In the genomic region with DNA sequence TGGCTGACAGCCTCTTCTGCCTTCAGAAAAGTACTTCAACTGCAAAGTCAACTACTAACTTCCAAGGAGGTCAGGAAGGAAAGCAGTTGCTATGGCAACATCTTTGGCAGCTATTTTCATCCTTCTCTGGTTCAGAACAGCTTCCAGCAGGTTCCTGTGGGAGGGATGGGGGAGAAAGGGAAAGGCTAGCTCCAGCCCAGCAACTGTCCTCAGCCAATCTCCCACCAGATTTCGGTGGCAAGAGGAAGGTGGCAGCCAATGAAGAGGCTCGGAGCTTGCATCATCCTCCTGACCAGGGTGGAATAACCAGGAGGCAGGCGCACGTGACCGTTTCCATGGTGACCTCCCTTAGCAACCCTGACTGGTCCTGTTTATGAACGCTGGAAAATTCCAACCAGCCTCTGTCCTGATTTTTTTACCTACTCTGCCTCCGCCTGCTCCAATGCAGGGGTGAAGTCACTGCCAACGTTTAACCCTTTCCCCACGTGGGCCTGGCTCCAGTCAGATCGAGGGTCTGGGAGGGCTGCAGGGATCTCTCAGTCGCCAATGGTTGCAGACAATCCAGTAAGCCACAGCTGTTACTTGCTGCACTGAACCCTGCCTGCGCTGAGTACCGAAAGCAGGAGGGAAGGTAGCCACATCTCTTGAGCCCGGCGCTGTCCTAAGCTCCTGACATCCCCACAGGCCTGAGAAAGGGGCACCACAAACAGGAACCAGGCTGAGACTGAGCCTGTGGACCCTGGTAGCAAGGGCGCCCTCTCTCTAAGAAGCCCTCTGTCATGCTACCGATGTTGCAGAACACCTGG, we compare ENCODE assay signal across 8 cellular contexts. TPM values are rescaled to one million over a fixed set of nuclear protein-coding genes. Genes with fewer than 3 reads are reported as not detected.
DNase-seq lines count a peak whose midpoint lies in the region; ATAC-seq and TF ChIP-seq lines count a peak whose summit lies in the region.

No MANE protein-coding gene starts in this region.

- peak overlapping the region; percentile 94 for H3K27ac ChIP-seq in HUES6 (ENCODE audit: low read depth, low read length)
- H3K27ac ChIP-seq in right cardiac atrium (ENCODE audit: low read length), result peak overlapping the region; percentile 99
- H3K27ac ChIP-seq in parathyroid adenoma, result peak overlapping the region; percentile 100

- H3K9ac ChIP-seq in HUES6 (ENCODE audit: low read length) (peak overlapping the region; percentile 93), parathyroid adenoma (peak overlapping the region; percentile 29)

- TF ChIP-seq CTCF in GM10266 (IDR thresholded peaks at IDR 0.05; ENCODE audit: control insufficient read depth, insufficient read depth, low read depth, missing control alignments) (no peak), parathyroid adenoma (IDR thresholded peaks at IDR 0.05) (no peak)

- intact Hi-C loops in right cardiac atrium (cut with DNase I), result no loop called here

- peak overlapping the region; percentile 64 for H2AFZ ChIP-seq in parathyroid adenoma

- H3K79me2 ChIP-seq in parathyroid adenoma, result peaks cover 7% of the 10 kb centered on the region

- ATAC-seq in right cardiac atrium, result peak; percentile 90 to 94
- ATAC-seq in GM21528 (IDR thresholded peaks at IDR 0.05; ENCODE audit: low FRiP score, unreplicated experiment), result no peak

- no peaks in the 10 kb centered on the region for H3K9me3 ChIP-seq in HUES6 (ENCODE audit: control insufficient read depth, insufficient read depth, low read depth, low read length)
- no peaks in the 10 kb centered on the region for H3K9me3 ChIP-seq in right cardiac atrium (ENCODE audit: control insufficient read depth, low read length)
- no peaks in the 10 kb centered on the region for H3K9me3 ChIP-seq in parathyroid adenoma (ENCODE audit: control insufficient read depth, low read length)

- H3K4me1 ChIP-seq in HUES6 (ENCODE audit: control insufficient read depth, insufficient read depth, low read length) (peaks cover 73% of the 10 kb centered on the region), right cardiac atrium (ENCODE audit: control insufficient read depth, insufficient read depth, low read length) (peaks cover 50% of the 10 kb centered on the region), parathyroid adenoma (peaks cover 68% of the 10 kb centered on the region)

- H3K4me2 ChIP-seq in parathyroid adenoma (ENCODE audit: low read length), result peak overlapping the region; percentile 61

- H3K36me3 ChIP-seq in HUES6 (ENCODE audit: control insufficient read depth, insufficient read depth, low read length) (no peaks in the 10 kb centered on the region), parathyroid adenoma (ENCODE audit: control insufficient read depth, insufficient read depth, low read length) (no peaks in the 10 kb centered on the region)

- no peaks in the 10 kb centered on the region for H3K27me3 ChIP-seq in HUES6 (ENCODE audit: control insufficient read depth, insufficient read depth, low read length)
- H3K27me3 ChIP-seq in right cardiac atrium (ENCODE audit: control insufficient read depth, insufficient read depth), result no peaks in the 10 kb centered on the region
- no peaks in the 10 kb centered on the region for H3K27me3 ChIP-seq in parathyroid adenoma (ENCODE audit: control insufficient read depth, insufficient read depth, low read length)

- peak overlapping the region; percentile 50 for H3K4me3 ChIP-seq in HUES6 (ENCODE audit: low read depth, low read length)
- H3K4me3 ChIP-seq in right cardiac atrium (ENCODE audit: low read length), result no peak overlapping the region
- H3K4me3 ChIP-seq in parathyroid adenoma (ENCODE audit: low read depth, low read length), result peak overlapping the region; percentile 34

- WGBS in right cardiac atrium, result 9% methylated on average over 17 of the region's 17 CpGs

- DNase-seq in A172 (ENCODE audit: low spot score) (peak; percentile 100), GM10266 (ENCODE audit: extremely low spot score) (peak; percentile 87), NOMO-1 treated with DMSO at 0.1 percent for 48 hours (lab: John Stamatoyannopoulos, UW; ENCODE audit: unreplicated experiment) (peak; percentile 76), astrocyte of the hippocampus (ENCODE audit: low read depth, low spot score) (peak; percentile 100), right cardiac atrium (peak; percentile 97 to 99 (median 98))

RNA-seq across cellular contexts. Expression of gene MALAT1, which starts 11.2 kb away (rescaled TPM):
- total RNA-seq in A172 (2014; rRNA removed; shearing (Covaris generic)), result 1,067 and 1,084 TPM in 2 replicates
- 1,000 to 10,000 TPM; 3,773 to 5,353 (median 5,000) TPM for total RNA-seq in right cardiac atrium
- 1,948 TPM for polyA plus RNA-seq in right cardiac atrium

RNA-seq across cellular contexts. Expression of gene SCYL1, which starts 37.2 kb away (rescaled TPM):
- total RNA-seq in A172 (2014; rRNA removed; shearing (Covaris generic)), result 65.6 and 70.6 TPM in 2 replicates
- 10 to 100 TPM; 59.9 to 65.2 (median 62.8) TPM for total RNA-seq in right cardiac atrium
- polyA plus RNA-seq in right cardiac atrium, result 56.6 TPM
